In genomic region chr2:109246616-109247015, GRCh38 we compare ENCODE assay signal across 21 cellular contexts.
DNase-seq lines count a peak whose midpoint lies in the region; ATAC-seq and TF ChIP-seq lines count a peak whose summit lies in the region.
"Had no signal": no experiment of that assay in that cellular context is flagged by ENCODE, and none has a peak within 500 bp of the region (broad histone marks: within the 10 kb centered on the region; RNA-seq: fewer than 3 reads in every experiment).

No MANE protein-coding gene starts in this region.

- peaks cover 36% of the 10 kb centered on the region for H3K9me1 ChIP-seq in IMR-90 (ENCODE audit: insufficient read depth, low read length)

- H3K4me2 ChIP-seq in BLaER1 (peak overlapping the region; percentile 38; the same call in 1 of the 2 replicates), IMR-90 (ENCODE audit: low read depth, low read length) (no peak overlapping the region), trophoblast cell (ENCODE audit: low read length) (no peak overlapping the region), mesendoderm (ENCODE audit: low read length) (no peak overlapping the region)
- H3K4me2 ChIP-seq: A549, GM23338 had no signal

- WGBS in IMR-90 (ENCODE audit: extremely low coverage in 2 of 2, insufficient read length in 1 of 2), 2 experiments = 90% methylated on average over 6 of the region's 11 CpGs; no CpG with 5 or more reads in 1 of the 2 experiments
- no CpG with 5 or more reads among the region's 11 CpGs for WGBS in trophoblast cell (ENCODE audit: extremely low coverage, insufficient coverage, insufficient read length)
- no CpG with 5 or more reads among the region's 11 CpGs for WGBS in mesendoderm (ENCODE audit: extremely low coverage, insufficient coverage, low lambda C conversion rate)

- TF ChIP-seq POLR2A in IMR-90 (IDR thresholded peaks at IDR 0.05; ENCODE audit: low read depth, low read length) = no peak

- no TSS peak for BruUV-seq in IMR-90 (replicated peaks; lab: Mats Ljungman, UMichigan)

- no peak for TF ChIP-seq RAD21 in IMR-90 (IDR thresholded peaks at IDR 0.05; ENCODE audit: low read length)

- H3K27me3 ChIP-seq in BLaER1 (no peaks in the 10 kb centered on the region), IMR-90 (ENCODE audit: control insufficient read depth, insufficient read depth, low read length) (no peaks in the 10 kb centered on the region), trophoblast cell (ENCODE audit: insufficient read depth, low read length) (no peaks in the 10 kb centered on the region), mesendoderm (ENCODE audit: insufficient read depth, low read length, poor library complexity) (no peaks in the 10 kb centered on the region)
- H3K27me3 ChIP-seq: BE2C had no signal

- H2AK5ac ChIP-seq in IMR-90 (ENCODE audit: low read depth, low read length) (peak overlapping the region; percentile 86), trophoblast cell (ENCODE audit: low read length) (no peak overlapping the region), mesendoderm (ENCODE audit: low read length) (no peak overlapping the region)

- H2BK5ac ChIP-seq in IMR-90 (ENCODE audit: low read depth, low read length, poor library complexity, severe bottlenecking) (no peak overlapping the region), trophoblast cell (ENCODE audit: low read depth, low read length, poor library complexity) (no peak overlapping the region), mesendoderm (ENCODE audit: low read length) (no peak overlapping the region)

- H3K79me2 ChIP-seq in trophoblast cell (ENCODE audit: control insufficient read depth, insufficient read depth, low read length, poor library complexity) = no peaks in the 10 kb centered on the region
- no peaks in the 10 kb centered on the region for H3K79me2 ChIP-seq in mesendoderm (ENCODE audit: control insufficient read depth, insufficient read depth, low read length)

- peak overlapping the region; percentile 39 for H3K4ac ChIP-seq in IMR-90 (ENCODE audit: low read depth, low read length)
- H3K4ac ChIP-seq in trophoblast cell (ENCODE audit: low read depth, low read length) = no peak overlapping the region
- H3K4ac ChIP-seq in mesendoderm (ENCODE audit: low read depth, low read length) = no peak overlapping the region

- H4K5ac ChIP-seq in IMR-90 (ENCODE audit: low read depth, low read length) (no peak overlapping the region), mesendoderm (ENCODE audit: low read length) (no peak overlapping the region)

- H4K20me1 ChIP-seq in BLaER1 (peaks cover 18% of the 10 kb centered on the region; the same call in 1 of the 2 replicates), IMR-90 (ENCODE audit: insufficient read depth, low read length) (peaks cover 26% of the 10 kb centered on the region)

- ATAC-seq in IMR-90 (ENCODE audit: low read depth) = no peak
- ATAC-seq: A549; CD8-positive, alpha-beta T cell; GM23338; HCT116 had no signal

- H3K4me1 ChIP-seq in BLaER1 = peaks cover 54% of the 10 kb centered on the region
- peaks cover 28% of the 10 kb centered on the region for H3K4me1 ChIP-seq in IMR-90 (ENCODE audit: control insufficient read depth, insufficient read depth, low read length)
- no peaks in the 10 kb centered on the region for H3K4me1 ChIP-seq in trophoblast cell (ENCODE audit: control insufficient read depth in 1 of 2, insufficient read depth in 2 of 2, low read length in 2 of 2)
- H3K4me1 ChIP-seq in mesendoderm (ENCODE audit: control insufficient read depth, low read depth, low read length) = no peaks in the 10 kb centered on the region
- H3K4me1 ChIP-seq: A549, BE2C, Caco-2 had no signal

- H4K8ac ChIP-seq in IMR-90 (ENCODE audit: low read depth in 2 of 2, low read length in 2 of 2) (no peak overlapping the region), trophoblast cell (ENCODE audit: low read depth, low read length) (no peak overlapping the region), mesendoderm (ENCODE audit: low read depth, low read length) (no peak overlapping the region)

- no peak overlapping the region for H2AK9ac ChIP-seq in IMR-90 (replicated peaks; ENCODE audit: low read depth, low read length, poor library complexity)

- H3K14ac ChIP-seq in IMR-90 (replicated peaks; ENCODE audit: low read depth, low read length) = peak overlapping the region; percentile 26; the same call in 1 of the 2 replicates
- no peak overlapping the region for H3K14ac ChIP-seq in trophoblast cell (ENCODE audit: low read length)

- H3K9ac ChIP-seq in BLaER1 (no peak overlapping the region), IMR-90 (ENCODE audit: low read depth, low read length) (no peak overlapping the region), trophoblast cell (ENCODE audit: low read length) (no peak overlapping the region), mesendoderm (ENCODE audit: low read length) (no peak overlapping the region)

- H3K27ac ChIP-seq in BLaER1 (no peak overlapping the region), IMR-90 (ENCODE audit: insufficient read depth, low read length) (no peak overlapping the region), trophoblast cell (ENCODE audit: low read depth, low read length) (no peak overlapping the region), mesendoderm (ENCODE audit: low read depth, low read length) (no peak overlapping the region)
- H3K27ac ChIP-seq: A549, C4-2B had no signal

- H3K4me3 ChIP-seq in BLaER1 (no peak overlapping the region), IMR-90 (ENCODE audit: insufficient read depth, low read depth, low read length) (no peak overlapping the region), trophoblast cell (ENCODE audit: low read depth, low read length) (peak overlapping the region; percentile 44), mesendoderm (ENCODE audit: low read length) (no peak overlapping the region)
- H3K4me3 ChIP-seq: A549, GM23338 had no signal

- H3K36me3 ChIP-seq in BLaER1 (no peaks in the 10 kb centered on the region), IMR-90 (ENCODE audit: control insufficient read depth, insufficient read depth, low read length) (no peaks in the 10 kb centered on the region), trophoblast cell (ENCODE audit: control insufficient read depth in 1 of 2, insufficient read depth in 2 of 2, low read length in 2 of 2) (no peaks in the 10 kb centered on the region), mesendoderm (ENCODE audit: control insufficient read depth, insufficient read depth, low read length) (no peaks in the 10 kb centered on the region)
- H3K36me3 ChIP-seq: BE2C had no signal

- POLR2A ChIA-PET in IMR-90 (lab: Charles Lee; ENCODE audit: unreplicated experiment) = no interaction called here

- in situ Hi-C loops in IMR-90 (cut with MboI; ENCODE audit: low sequenced_read_pairs) = no loop called here

- no peak overlapping the region for H2BK12ac ChIP-seq in trophoblast cell (ENCODE audit: low read length)

- no peak overlapping the region for H2BK15ac ChIP-seq in IMR-90 (ENCODE audit: low read depth, low read length)
- no peak overlapping the region for H2BK15ac ChIP-seq in mesendoderm (replicated peaks; ENCODE audit: low read depth)

- no peaks in the 10 kb centered on the region for H3K9me3 ChIP-seq in BLaER1
- no peaks in the 10 kb centered on the region for H3K9me3 ChIP-seq in IMR-90 (ENCODE audit: control insufficient read depth, insufficient read depth, low read length)
- H3K9me3 ChIP-seq in trophoblast cell (ENCODE audit: insufficient read depth, low read depth, low read length) = peaks cover 4% of the 10 kb centered on the region
- H3K9me3 ChIP-seq: A549, BE2C, Caco-2 had no signal

- H3K18ac ChIP-seq in IMR-90 (ENCODE audit: low read depth, low read length) (no peak overlapping the region), trophoblast cell (ENCODE audit: low read length) (no peak overlapping the region), mesendoderm (ENCODE audit: low read length) (no peak overlapping the region)

- H4K91ac ChIP-seq in IMR-90 (ENCODE audit: insufficient read depth, low read depth, low read length) (no peak overlapping the region), trophoblast cell (ENCODE audit: low read depth, low read length) (no peak overlapping the region)

- no peak overlapping the region for H2AFZ ChIP-seq in IMR-90 (replicated peaks; ENCODE audit: low read length, poor library complexity)
- H2AFZ ChIP-seq in trophoblast cell (ENCODE audit: insufficient read depth, low read length, poor library complexity) = no peak overlapping the region
- H2AFZ ChIP-seq: GM23338 had no signal

- no peak overlapping the region for H3K56ac ChIP-seq in IMR-90 (ENCODE audit: extremely low read depth, insufficient read depth, low read length)
- no peak overlapping the region for H3K56ac ChIP-seq in mesendoderm (ENCODE audit: low read length)

- no peak for TF ChIP-seq CTCF in IMR-90 (conservative IDR thresholded peaks at IDR 0.05; ENCODE audit: low read depth, low read length)

- intact Hi-C loops in IMR-90 (cut with micrococcal nuclease) = no loop called here

- peak; percentile 38 for DNase-seq in activated effector memory CD4-positive, alpha-beta T cell treated with anti-CD3 and anti-CD28 coated beads, Interleukin-2, amount 50 U/mL, for 16 hours
- DNase-seq in activated effector memory CD4-positive, alpha-beta T cell treated with Interleukin-2 at 50 U/mL for 16 hours = no peak
- DNase-seq in IMR-90 (no peak), trophoblast cell (no peak), mesenteric fat pad (ENCODE audit: low spot score) (no peak), mesendoderm (no peak)
- DNase-seq in stimulated activated naive CD4-positive, alpha-beta T cell (lab: John Stamatoyannopoulos, UW) = no peak
- DNase-seq: 8988T; ACHN; AML-193; BE2C; Caco-2; CD4-positive, CD25-positive, alpha-beta regulatory T cell; CD8-positive, alpha-beta T cell; DND-41; H9 had no signal

- H3K79me1 ChIP-seq in IMR-90 (ENCODE audit: low read depth in 1 of 2, low read length in 2 of 2) = peaks cover 51 to 73% of the 10 kb centered on the region in 2 experiments
- no peaks in the 10 kb centered on the region for H3K79me1 ChIP-seq in trophoblast cell (ENCODE audit: low read length)
- no peaks in the 10 kb centered on the region for H3K79me1 ChIP-seq in mesendoderm (ENCODE audit: low read length)

- CTCF ChIA-PET in IMR-90 (lab: Yijun Ruan, JAX) = no interaction called here

- H2BK120ac ChIP-seq in IMR-90 (ENCODE audit: low read depth, low read length) (no peak overlapping the region), trophoblast cell (ENCODE audit: insufficient read depth, low read length, poor library complexity) (no peak overlapping the region), mesendoderm (ENCODE audit: low read depth, low read length) (no peak overlapping the region)

- H3K23ac ChIP-seq in IMR-90 (ENCODE audit: low read depth, low read length) = no peak overlapping the region
- H3K23ac ChIP-seq in trophoblast cell (ENCODE audit: low read length) = peak overlapping the region; percentile 98
- H3K23ac ChIP-seq in mesendoderm (ENCODE audit: low read length) = no peak overlapping the region

- dilution Hi-C loops in IMR-90 (cut with HindIII; ENCODE audit: low sequenced_read_pairs, unreplicated experiment) = no loop called here

- H2BK20ac ChIP-seq in IMR-90 (ENCODE audit: low read depth, low read length) = no peak overlapping the region

- no peak overlapping the region for H4K12ac ChIP-seq in trophoblast cell (ENCODE audit: low read depth, low read length)

TF ChIP-seq in IMR-90, 13 proteins besides CTCF, POLR2A, EP300 and RAD21 (continues in another document):
- TF ChIP-seq CEBPB (IDR thresholded peaks at IDR 0.05; ENCODE audit: low read depth, low read length) = no peak
- TF ChIP-seq MXI1 (IDR thresholded peaks at IDR 0.05; ENCODE audit: borderline replicate concordance, low read depth, low read length) = no peak
- no peak for TF ChIP-seq MAZ (IDR thresholded peaks at IDR 0.05; ENCODE audit: borderline replicate concordance, low read depth, low read length)
